19 cellular contexts compared by ENCODE assay signal in genomic region chr4:20629180-20630115, GRCh38.
DNase-seq lines count a peak whose midpoint lies in the region; ATAC-seq and TF ChIP-seq lines count a peak whose summit lies in the region.
"Had no signal": no experiment of that assay in that cellular context is flagged by ENCODE, and none has a peak within 500 bp of the region (broad histone marks: within the 10 kb centered on the region; RNA-seq: fewer than 3 reads in every experiment).

No MANE protein-coding gene starts in this region.

- H3K27me3 ChIP-seq in layer of hippocampus (ENCODE audit: control insufficient read depth, insufficient read depth, low read length) (no peaks in the 10 kb centered on the region), left lung (no peaks in the 10 kb centered on the region)

- no peaks in the 10 kb centered on the region for H3K36me3 ChIP-seq in left lung

- no peak for TF ChIP-seq CTCF in left lung (IDR thresholded peaks at IDR 0.05)

- H3K27ac ChIP-seq in layer of hippocampus (ENCODE audit: low read depth, low read length) (peak overlapping the region; percentile 30), left lung (no peak overlapping the region)

- intact Hi-C loops in left lung (cut with DNase I), result no loop called here

- H3K4me3 ChIP-seq in left lung, result no peak overlapping the region

- ATAC-seq in GM18858 (IDR thresholded peaks at IDR 0.05; ENCODE audit: unreplicated experiment) (peak; percentile 72), HG02885 (IDR thresholded peaks at IDR 0.05; ENCODE audit: poor library complexity, unreplicated experiment) (peak; percentile 73), GM18873 (IDR thresholded peaks at IDR 0.05; ENCODE audit: low FRiP score, unreplicated experiment) (no peak), left lung (no peak)

- H3K4me1 ChIP-seq in left lung, result peaks cover 0 to 5% of the 10 kb centered on the region in 2 donors

- DNase-seq in NCI-H82 (lab: John Stamatoyannopoulos, UW) (peak; percentile 31), NCI-H2227 (lab: John Stamatoyannopoulos, UW; ENCODE audit: unreplicated experiment) (no peak), left lung (no peak), C1 segment of cervical spinal cord (lab: John Stamatoyannopoulos, UW) (no peak)
- DNase-seq: activated CD4-positive, CD25-positive, alpha-beta regulatory T cell treated with anti-CD3 and anti-CD28 coated beads, Interleukin-2, amount 50 U/mL, for 72 hours; activated CD8-positive, alpha-beta memory T cell treated with anti-CD3 and anti-CD28 coated beads, Interleukin-2, amount 50 U/mL, for 48 hours; central memory CD4-positive, alpha-beta T cell; DMS53; glutamatergic neuron; GOT3; IMR-90; kidney glomerular epithelial cell; NK-92 treated with Interleukin-12 subunit alpha and Interleukin-12 subunit beta, amount 100 ng/mL, for 24 hours; stimulated activated CD4-positive, alpha-beta T cell treated with anti-CD3 and anti-CD28 coated beads, Interleukin-2, amount 100 ng/mL, for 24 hours; SW 1271 had no signal

- no peaks in the 10 kb centered on the region for H3K9me3 ChIP-seq in left lung

Comparison
In these comparisons a context has a peak if more than half of its experiments do, and no peak if none do; other contexts are left out.
1. ATAC-seq: peak in GM18858 (single experiment) and HG02885 (single experiment); none in GM18873 (single experiment) and left lung (single experiment).